In genomic region chr4:168994961-168995360, GRCh38 we compare ENCODE assay signal across 24 cellular contexts.
"Had no signal": no experiment of that assay in that cellular context is flagged by ENCODE, and none has a peak within 500 bp of the region (broad histone marks: within the 10 kb centered on the region; RNA-seq: fewer than 3 reads in every experiment).

No MANE protein-coding gene starts in this region.

- H3K27ac Mint-ChIP-seq: immature natural killer cell had no signal

- DNase-seq: effector memory CD4-positive, alpha-beta T cell; foreskin keratinocyte; glutamatergic neuron; heart right ventricle; hippocampal formation; islet precursor cell; mesendoderm; midbrain; naive thymus-derived CD4-positive, alpha-beta T cell; nucleus accumbens; posterior cingulate gyrus; retina; spleen; stimulated activated CD4-positive, alpha-beta T cell treated with anti-CD3 and anti-CD28 coated beads, Interleukin-4, amount 100 ng/mL, for 1 hour; stimulated activated CD8-positive, alpha-beta memory T cell treated with anti-CD3 and anti-CD28 coated beads, Interleukin-4, amount 100 ng/mL, for 48 hours; stimulated activated naive CD4-positive, alpha-beta T cell; stimulated activated naive CD8-positive, alpha-beta T cell treated with anti-CD3 and anti-CD28 coated beads, Interleukin-15, amount 100 ng/mL, for 72 hours; upper lobe of left lung had no signal

- H3K9me3 ChIP-seq: esophagus muscularis mucosa, heart right ventricle, spleen, suprapubic skin, upper lobe of left lung had no signal

- H3K4me3 ChIP-seq: coronary artery, esophagus muscularis mucosa, heart right ventricle, skin epidermis, spleen, suprapubic skin, upper lobe of left lung had no signal

- H3K4me1 Mint-ChIP-seq: stimulated activated naive CD8-positive, alpha-beta T cell treated with anti-CD3 and anti-CD28 coated beads, Interleukin-15, amount 100 ng/mL, for 72 hours had no signal

- H3K4me3 Mint-ChIP-seq: immature natural killer cell; naive thymus-derived CD4-positive, alpha-beta T cell; nephron; stimulated activated naive CD8-positive, alpha-beta T cell treated with anti-CD3 and anti-CD28 coated beads, Interleukin-15, amount 100 ng/mL, for 72 hours had no signal

- H3K27ac ChIP-seq: coronary artery, esophagus muscularis mucosa, foreskin keratinocyte, heart right ventricle, skin epidermis, spleen, suprapubic skin, upper lobe of left lung had no signal

- H3K9me3 Mint-ChIP-seq: immature natural killer cell; naive thymus-derived CD4-positive, alpha-beta T cell; nephron; stimulated activated naive CD8-positive, alpha-beta T cell treated with anti-CD3 and anti-CD28 coated beads, Interleukin-15, amount 100 ng/mL, for 72 hours had no signal

- ATAC-seq: naive thymus-derived CD4-positive, alpha-beta T cell; stimulated activated naive CD8-positive, alpha-beta T cell treated with anti-CD3 and anti-CD28 coated beads, Interleukin-15, amount 100 ng/mL, for 72 hours had no signal

- H3K27me3 Mint-ChIP-seq: naive thymus-derived CD4-positive, alpha-beta T cell; stimulated activated naive CD8-positive, alpha-beta T cell treated with anti-CD3 and anti-CD28 coated beads, Interleukin-15, amount 100 ng/mL, for 72 hours had no signal

- H3K27me3 ChIP-seq: esophagus muscularis mucosa, foreskin keratinocyte, heart right ventricle, spleen, suprapubic skin, upper lobe of left lung had no signal

- H3K4me1 ChIP-seq: upper lobe of left lung had no signal
